22 cellular contexts compared by ENCODE assay signal in the genomic region with DNA sequence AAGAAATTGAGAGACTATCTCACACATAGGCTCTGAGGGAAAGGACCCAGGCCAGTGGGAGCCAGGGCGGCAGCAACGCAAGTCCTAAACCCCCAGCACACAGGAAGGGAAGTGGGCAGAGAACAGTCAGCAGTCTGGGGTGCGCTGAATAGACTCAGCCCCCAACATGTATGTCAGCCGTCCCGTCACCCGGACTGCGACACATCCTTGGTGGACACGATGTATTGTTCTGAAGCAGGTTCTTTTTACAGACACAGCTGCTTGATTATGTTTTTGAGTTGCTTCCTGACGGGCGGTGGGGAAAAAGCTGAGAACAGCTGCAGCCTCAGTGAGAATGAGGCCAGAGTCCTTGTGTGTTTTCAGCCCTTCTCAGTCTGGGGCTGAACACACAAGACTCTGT.
"Had no signal": no experiment of that assay in that cellular context is flagged by ENCODE, and none has a peak within 500 bp of the region (broad histone marks: within the 10 kb centered on the region; RNA-seq: fewer than 3 reads in every experiment).

No MANE protein-coding gene starts in this region.

- ATAC-seq: effector memory CD8-positive, alpha-beta T cell; gastroesophageal sphincter; left colon; mucosa of descending colon; natural killer cell; pancreas; right lobe of liver; upper lobe of right lung had no signal

- H3K27ac ChIP-seq: epithelial cell of prostate, esophagus muscularis mucosa, gastroesophageal sphincter, neural progenitor cell, pancreas, right lobe of liver, suprapubic skin, thyroid gland, upper lobe of right lung, vagina had no signal

- DNase-seq: effector memory CD8-positive, alpha-beta T cell; glutamatergic neuron; immature natural killer cell; kidney; left colon; mammary epithelial cell; mucosa of descending colon; natural killer cell; nucleus accumbens; pancreas; right lobe of liver; stimulated activated CD4-positive, alpha-beta T cell treated with anti-CD3 and anti-CD28 coated beads, Interleukin-2, amount 100 ng/mL, for 24 hours; stimulated activated CD4-positive, alpha-beta T cell treated with anti-CD3 and anti-CD28 coated beads, Interleukin-4, amount 100 ng/mL, for 4 hours; stimulated activated naive CD4-positive, alpha-beta T cell; thyroid gland; upper lobe of right lung had no signal

- H3K9me3 ChIP-seq: esophagus muscularis mucosa, gastroesophageal sphincter, mucosa of descending colon, pancreas, right lobe of liver, suprapubic skin, thyroid gland, upper lobe of right lung, vagina had no signal

- H3K36me3 ChIP-seq: esophagus muscularis mucosa, gastroesophageal sphincter, neural progenitor cell, pancreas, right lobe of liver, suprapubic skin, thyroid gland, upper lobe of right lung, vagina had no signal

- H3K27me3 ChIP-seq: esophagus muscularis mucosa, gastroesophageal sphincter, neural progenitor cell, pancreas, right lobe of liver, suprapubic skin, thyroid gland, upper lobe of right lung, vagina had no signal

- H3K4me3 ChIP-seq: esophagus muscularis mucosa, gastroesophageal sphincter, mucosa of descending colon, neural progenitor cell, pancreas, right lobe of liver, suprapubic skin, thyroid gland, upper lobe of right lung, vagina had no signal

- H3K4me1 ChIP-seq: esophagus muscularis mucosa, gastroesophageal sphincter, neural progenitor cell, pancreas, right lobe of liver, upper lobe of right lung had no signal
